ENCODE assay signal across 25 cellular contexts in the genomic region with DNA sequence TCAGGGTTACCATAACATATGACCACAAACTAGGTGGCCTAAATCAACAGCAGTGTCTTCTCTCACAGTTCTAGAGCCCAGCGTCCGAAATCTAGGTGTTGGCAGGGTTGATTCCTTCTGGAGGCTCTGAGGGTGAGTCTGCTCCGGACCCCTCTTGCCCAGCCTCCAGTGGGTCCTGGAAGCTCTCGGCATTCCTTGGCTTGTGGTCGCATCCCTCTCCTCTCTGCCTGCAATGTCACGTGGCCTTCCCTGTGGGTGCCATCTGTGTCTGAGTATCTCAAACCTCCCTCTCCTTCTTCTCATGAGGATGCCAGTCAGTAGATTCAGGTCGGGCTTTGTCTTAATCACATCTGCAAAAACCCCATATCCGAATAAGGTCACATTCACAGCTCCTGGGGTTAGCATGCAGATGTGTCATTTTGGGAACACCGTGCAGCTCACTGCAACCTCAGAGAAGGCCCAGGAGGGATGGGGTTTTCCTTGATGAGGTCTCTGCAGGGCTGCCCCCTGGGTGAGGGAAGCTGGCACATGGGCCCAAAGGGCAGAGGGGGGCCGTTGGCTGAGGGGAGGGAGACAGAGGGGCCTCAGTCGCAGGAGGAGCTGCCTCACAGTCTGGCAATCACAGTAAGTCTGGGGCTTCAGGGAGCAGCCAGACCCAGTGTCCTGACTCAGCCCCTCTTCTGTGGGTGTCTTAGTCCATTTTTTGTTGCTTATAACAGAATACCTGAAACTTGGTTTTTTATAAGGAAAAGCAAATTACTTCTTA. TPM values are rescaled to one million over a fixed set of nuclear protein-coding genes. Genes with fewer than 3 reads are reported as not detected.
DNase-seq lines count a peak whose midpoint lies in the region; ATAC-seq, FAIRE-seq and TF ChIP-seq lines count a peak whose summit lies in the region.
"Had no signal": no experiment of that assay in that cellular context is flagged by ENCODE, and none has a peak within 500 bp of the region (broad histone marks: within the 10 kb centered on the region; RNA-seq: fewer than 3 reads in every experiment).

No MANE protein-coding gene starts in this region.

- no peak for ATAC-seq in Right ventricle myocardium inferior
- no peak for ATAC-seq in HG03354 (IDR thresholded peaks at IDR 0.05; ENCODE audit: poor library complexity, severe bottlenecking, unreplicated experiment)
- ATAC-seq in psoas muscle, result no peak
- ATAC-seq: CD8-positive, alpha-beta T cell; K562 had no signal

- DNase-seq in right atrium auricular region (ENCODE audit: low spot score) (peak; percentile 11), Right ventricle myocardium inferior (ENCODE audit: missing footprints) (no peak), bronchial epithelial cell (ENCODE audit: low read depth) (no peak), mesenteric fat pad (ENCODE audit: low spot score) (peak; percentile 81), psoas muscle (no peak), SW480 (ENCODE audit: low spot score) (no peak)
- DNase-seq: AML-193; Caco-2; CD8-positive, alpha-beta T cell; GDM1; Kasumi-1; NCI-H1092 treated with DMSO at 0.1 percent for 48 hours; NCI-H1436; NCI-H187; NCI-H446; NCI-H774 had no signal

- H3K27ac ChIP-seq in right atrium auricular region (no peak overlapping the region), psoas muscle (no peak overlapping the region)
- H3K27ac ChIP-seq: C4-2B, SJSA1 had no signal

- 83 to 91% (median 85%) methylated on average over 11 of the region's 11 CpGs for WGBS in psoas muscle, 3 donors

- intact Hi-C loops in Right ventricle myocardium inferior (cut with DNase I), result no loop called here
- intact Hi-C loops in psoas muscle (cut with DNase I), result no loop called here

- peak; percentile 82 for FAIRE-seq in bronchial epithelial cell (lab: Jason Lieb, UNC)
- FAIRE-seq: A204.1, GM18507, H54, HTR-8/SVneo, K562 had no signal

- H3K4me1 ChIP-seq in right atrium auricular region (no peaks in the 10 kb centered on the region), psoas muscle (no peaks in the 10 kb centered on the region)
- H3K4me1 ChIP-seq: Caco-2, SJSA1 had no signal

- no peak overlapping the region for H3K4me3 ChIP-seq in right atrium auricular region
- no peak overlapping the region for H3K4me3 ChIP-seq in bronchial epithelial cell (ENCODE audit: low read depth, low read length)
- no peak overlapping the region for H3K4me3 ChIP-seq in psoas muscle
- H3K4me3 ChIP-seq: K562, SJSA1 had no signal

- H3K27me3 ChIP-seq in right atrium auricular region (no peaks in the 10 kb centered on the region), bronchial epithelial cell (ENCODE audit: control insufficient read depth, insufficient read depth, low read length) (no peaks in the 10 kb centered on the region), psoas muscle (ENCODE audit: insufficient read depth in 3 of 3, low read length in 2 of 3) (peaks cover 0 to 20% (median 5%) of the 10 kb centered on the region in 3 donors)
- H3K27me3 ChIP-seq: SJSA1 had no signal

- TF ChIP-seq CTCF in right atrium auricular region (IDR thresholded peaks at IDR 0.05), result no peak
- no peak for TF ChIP-seq CTCF in bronchial epithelial cell (IDR thresholded peaks at IDR 0.05; ENCODE audit: insufficient read depth, low read length, severe bottlenecking)
- no peak for TF ChIP-seq CTCF in psoas muscle (IDR thresholded peaks at IDR 0.05)

- peaks cover 0 to 7% of the 10 kb centered on the region in 2 donors for H3K9me3 ChIP-seq in right atrium auricular region
- H3K9me3 ChIP-seq in psoas muscle, result no peaks in the 10 kb centered on the region
- H3K9me3 ChIP-seq: Caco-2 had no signal

- H3K36me3 ChIP-seq in right atrium auricular region (no peaks in the 10 kb centered on the region), bronchial epithelial cell (ENCODE audit: control insufficient read depth, insufficient read depth, low read length) (no peaks in the 10 kb centered on the region), psoas muscle (ENCODE audit: insufficient read depth in 1 of 2, low read depth in 1 of 2) (no peaks in the 10 kb centered on the region)
- H3K36me3 ChIP-seq: SJSA1 had no signal

RNA-seq across cellular contexts. Expression of gene PARVG, which starts 41.2 kb away (rescaled TPM):
- total RNA-seq in right atrium auricular region, result 1 to 10 TPM; 2.1 to 7.2 TPM
- total RNA-seq in Right ventricle myocardium inferior, result 3.1 TPM
- total RNA-seq in bronchial epithelial cell, result not detected in 2 replicates
- 23.0 TPM for total RNA-seq in mesenteric fat pad
- total RNA-seq in psoas muscle, result 1 to 10 TPM; 1.4 to 3.2 (median 2.8) TPM
- 1 to 10 TPM in 1 of 3 donors, under 1 TPM in 2; 0.77 to 1.5 (median 0.95) TPM for polyA plus RNA-seq in psoas muscle
- total RNA-seq: Caco-2, M059J, SJSA1 had no signal
- polyA plus RNA-seq: K562 had no signal

Comparison
In these comparisons a context has a peak if more than half of its experiments do, and no peak if none do; other contexts are left out.
1. DNase-seq: peak in right atrium auricular region (single experiment) and mesenteric fat pad (single experiment); none in Right ventricle myocardium inferior (single experiment), bronchial epithelial cell (single experiment), psoas muscle (0 of 2) and SW480 (single experiment).